16 cellular contexts compared by ENCODE assay signal in the genomic region with DNA sequence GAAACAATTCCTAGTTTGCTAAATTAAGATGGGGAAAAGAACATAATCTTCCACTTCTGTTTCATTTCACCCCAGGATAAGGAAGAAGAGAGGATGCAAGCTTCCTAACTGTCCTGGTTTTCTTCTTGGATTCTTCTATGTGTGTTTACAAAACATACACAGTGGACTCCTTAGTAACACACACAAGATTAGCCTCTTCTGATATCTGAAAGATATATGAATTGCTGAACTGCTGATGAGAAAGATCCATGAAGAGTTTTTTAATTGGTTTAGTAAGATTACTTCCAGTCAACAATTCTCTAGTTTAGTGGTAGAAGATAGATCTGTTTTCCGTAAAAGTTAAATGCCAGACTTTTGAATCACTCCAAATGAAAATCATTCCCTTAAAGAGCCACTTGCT.
A peak's percentile ranks its signal among the peaks of the same experiment; 100 is the strongest.
DNase-seq lines count a peak whose midpoint lies in the region; ATAC-seq and TF ChIP-seq lines count a peak whose summit lies in the region.
"Had no signal": no experiment of that assay in that cellular context is flagged by ENCODE, and none has a peak within 500 bp of the region (broad histone marks: within the 10 kb centered on the region; RNA-seq: fewer than 3 reads in every experiment).

No MANE protein-coding gene starts in this region.

- peak overlapping the region; percentile 22 for H3K27ac ChIP-seq in rectal smooth muscle tissue (ENCODE audit: low read depth, low read length)
- H3K27ac ChIP-seq: GM23248 had no signal

- H3K4me3 ChIP-seq in AG10803 (ENCODE audit: low read length) (no peak overlapping the region), fibroblast of villous mesenchyme (ENCODE audit: low read depth, low read length) (no peak overlapping the region), rectal smooth muscle tissue (ENCODE audit: low read length) (no peak overlapping the region)
- H3K4me3 ChIP-seq: GM23248, HAP-1 had no signal

- H3K9me3 Mint-ChIP-seq in mesothelial cell of epicardium, result no peaks in the 10 kb centered on the region

- peak overlapping the region; percentile 37 for H3K27ac Mint-ChIP-seq in mesothelial cell of epicardium
- H3K27ac Mint-ChIP-seq: CD4-positive, CD25-positive, alpha-beta regulatory T cell had no signal

- peaks cover 2% of the 10 kb centered on the region for H3K27me3 Mint-ChIP-seq in mesothelial cell of epicardium (ENCODE audit: low read depth)

- no peak for ATAC-seq in GM19463 (IDR thresholded peaks at IDR 0.05; ENCODE audit: unreplicated experiment)

- no peaks in the 10 kb centered on the region for H3K36me3 Mint-ChIP-seq in mesothelial cell of epicardium
- H3K36me3 Mint-ChIP-seq: CD4-positive, CD25-positive, alpha-beta regulatory T cell had no signal

- DNase-seq in AG10803 (ENCODE audit: low read depth), result peak; percentile 23
- peak; percentile 61 for DNase-seq in fibroblast of villous mesenchyme (ENCODE audit: low read depth)
- no peak for DNase-seq in mesothelial cell of epicardium (ENCODE audit: low spot score in 2 of 2, unreplicated experiment in 2 of 2)
- DNase-seq in iPS-NIHi7 (ENCODE audit: extremely low spot score), result no peak
- DNase-seq in EL, result no peak
- no peak for DNase-seq in NCI-H774 (lab: John Stamatoyannopoulos, UW)
- DNase-seq: 8988T; BE2C; C1 segment of cervical spinal cord; Caco-2; CD4-positive, CD25-positive, alpha-beta regulatory T cell; GDM1; GM23248 had no signal

- H3K4me3 Mint-ChIP-seq in mesothelial cell of epicardium, result no peak overlapping the region
- H3K4me3 Mint-ChIP-seq: CD4-positive, CD25-positive, alpha-beta regulatory T cell had no signal

- peaks cover 5% of the 10 kb centered on the region for H3K4me1 ChIP-seq in rectal smooth muscle tissue (ENCODE audit: control insufficient read depth, insufficient read depth, low read length)
- H3K4me1 ChIP-seq: BE2C, Caco-2, HAP-1 had no signal

- TF ChIP-seq CTCF in AG10803 (conservative IDR thresholded peaks at IDR 0.05; ENCODE audit: low read length) (no peak), fibroblast of villous mesenchyme (IDR thresholded peaks at IDR 0.05; ENCODE audit: insufficient read depth, low read depth, low read length) (no peak), mesothelial cell of epicardium (IDR thresholded peaks at IDR 0.05; ENCODE audit: unreplicated experiment) (no peak)

- no peak overlapping the region for H3K9ac ChIP-seq in rectal smooth muscle tissue (ENCODE audit: low read length)
- H3K9ac ChIP-seq: GM23248 had no signal

- peaks cover 54% of the 10 kb centered on the region for H3K4me1 Mint-ChIP-seq in mesothelial cell of epicardium

- H3K36me3 ChIP-seq in rectal smooth muscle tissue (ENCODE audit: control insufficient read depth, insufficient read depth, low read length), result no peaks in the 10 kb centered on the region
- H3K36me3 ChIP-seq: BE2C, HAP-1 had no signal

- no peaks in the 10 kb centered on the region for H3K27me3 ChIP-seq in rectal smooth muscle tissue (ENCODE audit: control insufficient read depth, insufficient read depth, low read length)
- H3K27me3 ChIP-seq: BE2C had no signal

Comparison
In these comparisons a context has a peak if more than half of its experiments do, and no peak if none do; other contexts are left out.
1. DNase-seq: peak in AG10803 (single experiment) and fibroblast of villous mesenchyme (single experiment); none in mesothelial cell of epicardium (0 of 2), iPS-NIHi7 (single experiment), EL (single experiment) and NCI-H774 (single experiment).